ENCODE assay signal across 14 cellular contexts in genomic region chr19:53552001-53552721, GRCh38.
"Had no signal": no experiment of that assay in that cellular context is flagged by ENCODE, and none has a peak within 500 bp of the region (broad histone marks: within the 10 kb centered on the region; RNA-seq: fewer than 3 reads in every experiment).

No MANE protein-coding gene starts in this region.

- H3K9me3 Mint-ChIP-seq: memory B cell had no signal

- H3K27me3 ChIP-seq: brain microvascular endothelial cell, heart right ventricle, left lung, tibial artery had no signal

- H3K9me3 ChIP-seq: heart right ventricle, tibial artery had no signal

- H3K36me3 ChIP-seq: brain microvascular endothelial cell had no signal

- ATAC-seq: esophagus mucosa, heart right ventricle, left lung had no signal

- H3K27ac ChIP-seq: brain microvascular endothelial cell had no signal

- H3K4me3 Mint-ChIP-seq: activated CD4-positive, alpha-beta memory T cell treated with anti-CD3 and anti-CD28 coated beads, Interleukin-2, amount 10 ng/mL, durations not matched to agents 7 days and 5 days; activated CD4-positive, alpha-beta T cell treated with anti-CD3 and anti-CD28 coated beads for 36 hours; memory B cell; T-helper 2 cell treated with Interferon-gamma antibody and Interleukin-4, amounts not matched to agents 5 μg/mL and 100 μg/mL, for 36 hours had no signal

- H3K4me3 ChIP-seq: heart right ventricle, left lung, tibial artery had no signal

- H3K27ac Mint-ChIP-seq: activated CD4-positive, alpha-beta memory T cell treated with anti-CD3 and anti-CD28 coated beads, Interleukin-2, amount 10 ng/mL, durations not matched to agents 7 days and 5 days had no signal

- H3K27me3 Mint-ChIP-seq: activated CD4-positive, alpha-beta memory T cell treated with anti-CD3 and anti-CD28 coated beads, Interleukin-2, amount 10 ng/mL, durations not matched to agents 7 days and 5 days; activated CD4-positive, alpha-beta T cell treated with anti-CD3 and anti-CD28 coated beads for 36 hours; memory B cell had no signal

- DNase-seq: activated CD4-positive, alpha-beta memory T cell treated with anti-CD3 and anti-CD28 coated beads, Interleukin-2, amount 10 ng/mL, durations not matched to agents 7 days and 5 days; activated CD4-positive, alpha-beta T cell treated with anti-CD3 and anti-CD28 coated beads for 36 hours; activated naive CD4-positive, alpha-beta T cell treated with anti-CD3 and anti-CD28 coated beads, Interleukin-2, amount 50 U/mL, for 16 hours; brain microvascular endothelial cell; cerebellar nuclear complex; foreskin melanocyte; heart right ventricle; left lung; stimulated activated CD4-positive, alpha-beta T cell treated with anti-CD3 and anti-CD28 coated beads, Interleukin-4, amount 100 ng/mL, for 1 hour; SW 1271; tibial artery had no signal
